Comparison of ENCODE assay signal across 26 cellular contexts in genomic region chr7:151139791-151140190, GRCh38. TPM values are rescaled to one million over a fixed set of nuclear protein-coding genes. Genes with fewer than 3 reads are reported as not detected.
DNase-seq lines count a peak whose midpoint lies in the region; ATAC-seq, FAIRE-seq and TF ChIP-seq lines count a peak whose summit lies in the region.
"Had no signal": no experiment of that assay in that cellular context is flagged by ENCODE, and none has a peak within 500 bp of the region (broad histone marks: within the 10 kb centered on the region; RNA-seq: fewer than 3 reads in every experiment).

No MANE protein-coding gene starts in this region.

- H3K9me3 Mint-ChIP-seq in central memory CD8-positive, alpha-beta T cell = no peaks in the 10 kb centered on the region
- H3K9me3 Mint-ChIP-seq in activated CD4-positive, alpha-beta T cell treated with anti-CD3 and anti-CD28 coated beads, Interleukin-2, amount 10 ng/mL, durations not matched to agents 24 days and 14 days = no peaks in the 10 kb centered on the region

- no peaks in the 10 kb centered on the region for H3K4me1 Mint-ChIP-seq in central memory CD8-positive, alpha-beta T cell
- no peaks in the 10 kb centered on the region for H3K4me1 Mint-ChIP-seq in activated CD4-positive, alpha-beta T cell treated with anti-CD3 and anti-CD28 coated beads, Interleukin-2, amount 10 ng/mL, durations not matched to agents 24 days and 14 days

- intact Hi-C loops in sciatic nerve (cut with DNase I) = loop anchor here (5.0 kb wide), 1 partner anchor 33 kb away; no protein-coding TSS in a partner anchor
- intact Hi-C loops in activated CD4-positive, alpha-beta T cell treated with anti-CD3 and anti-CD28 coated beads, Interleukin-2, amount 10 ng/mL, durations not matched to agents 24 days and 14 days (cut with micrococcal nuclease) = no loop called here

- peak overlapping the region; percentile 61 for H3K27ac Mint-ChIP-seq in central memory CD8-positive, alpha-beta T cell (ENCODE audit: low read depth)
- H3K27ac Mint-ChIP-seq in activated CD4-positive, alpha-beta T cell treated with anti-CD3 and anti-CD28 coated beads, Interleukin-2, amount 10 ng/mL, durations not matched to agents 24 days and 14 days = no peak overlapping the region

- no peak overlapping the region for H3K4me3 Mint-ChIP-seq in central memory CD8-positive, alpha-beta T cell
- H3K4me3 Mint-ChIP-seq in activated CD4-positive, alpha-beta T cell treated with anti-CD3 and anti-CD28 coated beads, Interleukin-2, amount 10 ng/mL, durations not matched to agents 24 days and 14 days = no peak overlapping the region

- ATAC-seq in central memory CD8-positive, alpha-beta T cell (replicated peaks; ENCODE audit: extremely low read depth, poor library complexity, severe bottlenecking) = no peak
- no peak for ATAC-seq in sciatic nerve
- ATAC-seq: PC-3, Right ventricle myocardium inferior had no signal

- FAIRE-seq in GM12892 (lab: Jason Lieb, UNC) = no peak
- FAIRE-seq: GM18507, H54 had no signal

- TF ChIP-seq CTCF in BE2C (IDR thresholded peaks at IDR 0.05; ENCODE audit: low read depth, low read length) = no peak

- no peaks in the 10 kb centered on the region for H3K9me3 ChIP-seq in BE2C
- H3K9me3 ChIP-seq: SJCRH30 had no signal

- H3K36me3 ChIP-seq in BE2C = peaks cover 67% of the 10 kb centered on the region

- H3K4me3 ChIP-seq in BE2C (ENCODE audit: low read depth, low read length) = no peak overlapping the region
- H3K4me3 ChIP-seq: SJCRH30 had no signal

- no peaks in the 10 kb centered on the region for H3K27me3 ChIP-seq in BE2C
- H3K27me3 ChIP-seq: SJCRH30 had no signal

- no peaks in the 10 kb centered on the region for H3K27me3 Mint-ChIP-seq in central memory CD8-positive, alpha-beta T cell
- H3K27me3 Mint-ChIP-seq in activated CD4-positive, alpha-beta T cell treated with anti-CD3 and anti-CD28 coated beads, Interleukin-2, amount 10 ng/mL, durations not matched to agents 24 days and 14 days = no peaks in the 10 kb centered on the region

- H3K4me1 ChIP-seq in BE2C = peaks cover 10% of the 10 kb centered on the region; the same call in 1 of the 2 replicates
- H3K4me1 ChIP-seq: SJCRH30 had no signal

- H3K36me3 Mint-ChIP-seq in central memory CD8-positive, alpha-beta T cell (ENCODE audit: insufficient read depth) = peaks cover 3% of the 10 kb centered on the region
- H3K36me3 Mint-ChIP-seq in activated CD4-positive, alpha-beta T cell treated with anti-CD3 and anti-CD28 coated beads, Interleukin-2, amount 10 ng/mL, durations not matched to agents 24 days and 14 days (ENCODE audit: low read depth) = peaks cover 4% of the 10 kb centered on the region

- peak; percentile 37 for DNase-seq in activated CD8-positive, alpha-beta memory T cell treated with anti-CD3 and anti-CD28 coated beads for 24 hours
- DNase-seq in activated CD8-positive, alpha-beta memory T cell treated with anti-CD3 and anti-CD28 coated beads, Interleukin-2, amount 50 U/mL, for 4 hours = no peak
- DNase-seq in BE2C (peak; percentile 7), sciatic nerve (ENCODE audit: low spot score) (peak; percentile 50), GM12892 (ENCODE audit: insufficient read length) (no peak), NCI-H146 (lab: John Stamatoyannopoulos, UW) (no peak)
- DNase-seq in central memory CD8-positive, alpha-beta T cell (ENCODE audit: low spot score in 2 of 2) = no peak
- DNase-seq in activated CD4-positive, alpha-beta T cell treated with anti-CD3 and anti-CD28 coated beads, Interleukin-2, amount 10 ng/mL, durations not matched to agents 24 days and 14 days = no peak
- DNase-seq: ACHN, Calu3, DMS79 treated with DMSO at 0.1 percent for 48 hours, Karpas-422, NCI-H1092, NCI-H1417 treated with DMSO at 0.1 percent for 48 hours, NCI-H187, NCI-H2171 treated with DMSO at 0.1 percent for 48 hours, NCI-H345, NCI-H524, NCI-H774, PC-3, SJCRH30 had no signal

- TF ChIP-seq POLR2A in GM12892 (IDR thresholded peaks at IDR 0.05; ENCODE audit: low read depth, low read length) = no peak

RNA-seq across cellular contexts. Expression of gene GBX1, which starts 27.7 kb away (rescaled TPM):
- not detected for polyA plus RNA-seq in BE2C (2012; ENCODE audit: insufficient read depth, insufficient read length, low read depth)
- total RNA-seq in sciatic nerve = not detected
- not detected for polyA plus RNA-seq in GM12892 (2012; ENCODE audit: missing spikeins)
- not detected in 2 replicates for total RNA-seq in activated CD4-positive, alpha-beta T cell treated with anti-CD3 and anti-CD28 coated beads, Interleukin-2, amount 10 ng/mL, durations not matched to agents 24 days and 14 days
- total RNA-seq: Calu3, HT-29, PC-3 had no signal
- polyA plus RNA-seq: BJ had no signal

RNA-seq across cellular contexts. Expression of gene ASB10, which starts 47.3 kb away (rescaled TPM):
- polyA plus RNA-seq in BE2C (2012; ENCODE audit: insufficient read depth, insufficient read length, low read depth) = not detected
- not detected for total RNA-seq in sciatic nerve
- polyA plus RNA-seq in GM12892 (2012; ENCODE audit: missing spikeins) = not detected
- not detected in 2 replicates for total RNA-seq in activated CD4-positive, alpha-beta T cell treated with anti-CD3 and anti-CD28 coated beads, Interleukin-2, amount 10 ng/mL, durations not matched to agents 24 days and 14 days
- total RNA-seq: Calu3, HT-29, PC-3, SJCRH30 had no signal
- polyA plus RNA-seq: BJ had no signal

RNA-seq across cellular contexts. Expression of gene AGAP3, which starts 53.5 kb away (rescaled TPM):
- 220 TPM for polyA plus RNA-seq in BE2C (2012; ENCODE audit: insufficient read depth, insufficient read length, low read depth)
- 99.7 TPM for total RNA-seq in sciatic nerve
- polyA plus RNA-seq in GM12892 (2012; ENCODE audit: missing spikeins) = 22.6 TPM
- 54.3 and 60.0 TPM in 2 replicates for total RNA-seq in activated CD4-positive, alpha-beta T cell treated with anti-CD3 and anti-CD28 coated beads, Interleukin-2, amount 10 ng/mL, durations not matched to agents 24 days and 14 days

RNA-seq across cellular contexts. Expression of gene TMUB1, which starts 56.5 kb away (rescaled TPM):
- 203 TPM for polyA plus RNA-seq in BE2C (2012; ENCODE audit: insufficient read depth, insufficient read length, low read depth)
- total RNA-seq in sciatic nerve = 27.8 TPM
- polyA plus RNA-seq in GM12892 (2012; ENCODE audit: missing spikeins) = 12.0 TPM
- 53.8 and 59.2 TPM in 2 replicates for total RNA-seq in activated CD4-positive, alpha-beta T cell treated with anti-CD3 and anti-CD28 coated beads, Interleukin-2, amount 10 ng/mL, durations not matched to agents 24 days and 14 days

RNA-seq across cellular contexts. Expression of gene FASTK, which starts 59.2 kb away (rescaled TPM):
- polyA plus RNA-seq in BE2C (2012; ENCODE audit: insufficient read depth, insufficient read length, low read depth) = 267 TPM
- total RNA-seq in sciatic nerve = 57.9 TPM
- 23.6 TPM for polyA plus RNA-seq in GM12892 (2012; ENCODE audit: missing spikeins)
- total RNA-seq in activated CD4-positive, alpha-beta T cell treated with anti-CD3 and anti-CD28 coated beads, Interleukin-2, amount 10 ng/mL, durations not matched to agents 24 days and 14 days = 90.8 and 92.3 TPM in 2 replicates

Comparison
In these comparisons a context has a peak if more than half of its experiments do, and no peak if none do; other contexts are left out.
1. DNase-seq: peak in activated CD8-positive, alpha-beta memory T cell treated with anti-CD3 and anti-CD28 coated beads for 24 hours (single experiment), BE2C (single experiment) and sciatic nerve (single experiment); none in activated CD8-positive, alpha-beta memory T cell treated with anti-CD3 and anti-CD28 coated beads, Interleukin-2, amount 50 U/mL, for 4 hours (single experiment), central memory CD8-positive, alpha-beta T cell (0 of 2), GM12892 (single experiment), NCI-H146 (single experiment) and activated CD4-positive, alpha-beta T cell treated with anti-CD3 and anti-CD28 coated beads, Interleukin-2, amount 10 ng/mL, durations not matched to agents 24 days and 14 days (single experiment).